Comparison of ENCODE assay signal across 4 cellular contexts in the genomic region with DNA sequence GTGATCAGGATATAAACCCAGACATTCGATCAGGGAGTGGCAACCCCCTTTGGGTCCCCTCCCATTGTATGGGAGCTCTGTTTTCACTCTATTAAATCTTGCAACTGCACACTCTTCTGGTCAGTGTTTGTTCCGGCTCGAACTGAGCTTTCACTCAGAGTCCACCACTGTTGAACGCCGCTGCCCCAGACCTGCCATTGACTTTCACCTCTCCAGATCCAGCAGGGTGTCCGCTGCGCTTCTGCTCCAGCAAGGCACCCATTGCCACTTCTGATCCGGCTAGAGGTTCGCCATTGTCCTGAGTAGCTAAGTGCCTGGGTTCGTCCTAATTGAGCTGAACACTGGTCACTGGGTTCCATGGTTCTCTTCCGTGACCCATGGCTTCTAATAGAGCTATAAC. TPM values are rescaled to one million over a fixed set of nuclear protein-coding genes. Genes with fewer than 3 reads are reported as not detected.
"Had no signal": no experiment of that assay in that cellular context is flagged by ENCODE, and none has a peak within 500 bp of the region (broad histone marks: within the 10 kb centered on the region; RNA-seq: fewer than 3 reads in every experiment).

No MANE protein-coding gene starts in this region.

RNA-seq across cellular contexts. Expression of gene AGR3, which starts 28.6 kb away (rescaled TPM):
- total RNA-seq: HepG2, HT1080, IMR-90 had no signal
- polyA plus RNA-seq: HepG2, IgD-negative memory B cell, IMR-90 had no signal

RNA-seq across cellular contexts. Expression of gene AGR2, which starts 48.4 kb away (rescaled TPM):
- total RNA-seq: HT1080, IMR-90 had no signal
- polyA plus RNA-seq: IgD-negative memory B cell, IMR-90 had no signal
